Comparison of ENCODE assay signal across 18 cellular contexts in genomic region chr22:45261407-45262088, GRCh38. TPM values are rescaled to one million over a fixed set of nuclear protein-coding genes. Genes with fewer than 3 reads are reported as not detected.
A peak's percentile ranks its signal among the peaks of the same experiment; 100 is the strongest.
DNase-seq lines count a peak whose midpoint lies in the region; ATAC-seq and TF ChIP-seq lines count a peak whose summit lies in the region.
"Had no signal": no experiment of that assay in that cellular context is flagged by ENCODE, and none has a peak within 500 bp of the region (broad histone marks: within the 10 kb centered on the region; RNA-seq: fewer than 3 reads in every experiment).

No MANE protein-coding gene starts in this region.

- no peak overlapping the region for H3K18ac ChIP-seq in trophoblast cell (ENCODE audit: low read length)

- H4K91ac ChIP-seq in trophoblast cell (ENCODE audit: low read depth, low read length) = peak overlapping the region; percentile 42

- H3K4me3 ChIP-seq in MM.1S (ENCODE audit: low read length) (no peak overlapping the region), trophoblast cell (ENCODE audit: low read depth, low read length) (no peak overlapping the region)
- H3K4me3 ChIP-seq: SJCRH30, skin epidermis, testis had no signal

- no peak overlapping the region for H2BK120ac ChIP-seq in trophoblast cell (ENCODE audit: insufficient read depth, low read length, poor library complexity)

- no CpG with 5 or more reads among the region's 20 CpGs for WGBS in trophoblast cell (ENCODE audit: extremely low coverage, insufficient coverage, insufficient read length)

- no peak overlapping the region for H3K23ac ChIP-seq in trophoblast cell (ENCODE audit: low read length)

- no peak for TF ChIP-seq CTCF in MM.1S (IDR thresholded peaks at IDR 0.05; ENCODE audit: low read length)

- H3K79me2 ChIP-seq in MM.1S (ENCODE audit: low read length) (no peaks in the 10 kb centered on the region), trophoblast cell (ENCODE audit: control insufficient read depth, insufficient read depth, low read length, poor library complexity) (peaks cover 2% of the 10 kb centered on the region)

- H3F3A ChIP-seq in MM.1S (ENCODE audit: insufficient read depth, low read length) = peaks cover 13% of the 10 kb centered on the region

- H3K36me3 ChIP-seq in MM.1S (replicated peaks; ENCODE audit: insufficient read depth, low read length) = no peaks in the 10 kb centered on the region
- no peaks in the 10 kb centered on the region for H3K36me3 ChIP-seq in trophoblast cell (ENCODE audit: control insufficient read depth in 1 of 2, insufficient read depth in 2 of 2, low read length in 2 of 2)
- H3K36me3 ChIP-seq: SJCRH30 had no signal

- peak overlapping the region; percentile 22 for H3K14ac ChIP-seq in trophoblast cell (ENCODE audit: low read length)

- no peak overlapping the region for H3K4ac ChIP-seq in trophoblast cell (ENCODE audit: low read depth, low read length)

- H3K9ac ChIP-seq in MM.1S (ENCODE audit: low read length) (no peak overlapping the region), trophoblast cell (ENCODE audit: low read length) (no peak overlapping the region)

- H2AFZ ChIP-seq in MM.1S (ENCODE audit: low read length) (no peak overlapping the region), trophoblast cell (ENCODE audit: insufficient read depth, low read length, poor library complexity) (no peak overlapping the region)

- H4K8ac ChIP-seq in trophoblast cell (ENCODE audit: low read depth, low read length) = no peak overlapping the region

- peaks cover 12% of the 10 kb centered on the region for H3K79me1 ChIP-seq in trophoblast cell (ENCODE audit: low read length)

- peak; percentile 7 for DNase-seq in NCI-H146 (lab: John Stamatoyannopoulos, UW)
- no peak for DNase-seq in NCI-H146 treated with DMSO at 0.1 percent for 48 hours (lab: John Stamatoyannopoulos, UW; ENCODE audit: unreplicated experiment)
- DNase-seq in MM.1S = peak; percentile 64
- peak; percentile 90 for DNase-seq in RPMI8226
- no peak for DNase-seq in trophoblast cell
- DNase-seq in T-helper 9 cell = no peak
- DNase-seq: activated CD8-positive, alpha-beta T cell treated with anti-CD3 and anti-CD28 coated beads for 36 hours; activated naive CD4-positive, alpha-beta T cell treated with anti-CD3 and anti-CD28 coated beads, Interleukin-2, amount 50 U/mL, for 16 hours; activated T-cell treated with anti-CD3 and anti-CD28 coated beads, Interleukin-2, amount 50 U/mL, for 48 hours; KBM-7; naive thymus-derived CD8-positive, alpha-beta T cell; SJCRH30; stimulated activated CD4-positive, alpha-beta T cell treated with anti-CD3 and anti-CD28 coated beads, Interleukin-4, amount 100 ng/mL, for 4 hours; testis had no signal

- H2AK5ac ChIP-seq in trophoblast cell (ENCODE audit: low read length) = peak overlapping the region; percentile 59

- no peaks in the 10 kb centered on the region for H3K9me3 ChIP-seq in MM.1S (replicated peaks; ENCODE audit: insufficient read depth, low read length)
- no peaks in the 10 kb centered on the region for H3K9me3 ChIP-seq in trophoblast cell (ENCODE audit: insufficient read depth, low read depth, low read length)
- H3K9me3 ChIP-seq: SJCRH30, testis had no signal

- H4K20me1 ChIP-seq in MM.1S (ENCODE audit: insufficient read depth, low read length) = no peaks in the 10 kb centered on the region

- H3K4me1 ChIP-seq in MM.1S (ENCODE audit: low read length) (peaks cover 35% of the 10 kb centered on the region), trophoblast cell (ENCODE audit: control insufficient read depth in 1 of 2, insufficient read depth in 2 of 2, low read length in 2 of 2) (peaks cover 17 to 23% of the 10 kb centered on the region in 2 experiments)
- H3K4me1 ChIP-seq: SJCRH30 had no signal

- H3K27ac ChIP-seq in MM.1S (ENCODE audit: low read length) (peak overlapping the region; percentile 71; the same call in 1 of the 2 replicates), trophoblast cell (ENCODE audit: low read depth, low read length) (no peak overlapping the region)
- H3K27ac ChIP-seq: C4-2B, SJCRH30, testis had no signal

- peak overlapping the region; percentile 7 for H2BK12ac ChIP-seq in trophoblast cell (ENCODE audit: low read length)

- ATAC-seq in GM21723 (IDR thresholded peaks at IDR 0.05; ENCODE audit: unreplicated experiment) (no peak), HG03442 (IDR thresholded peaks at IDR 0.05; ENCODE audit: unreplicated experiment) (no peak)
- ATAC-seq: activated CD8-positive, alpha-beta T cell treated with anti-CD3 and anti-CD28 coated beads for 36 hours; naive thymus-derived CD8-positive, alpha-beta T cell had no signal

- H4K12ac ChIP-seq in trophoblast cell (ENCODE audit: low read depth, low read length) = no peak overlapping the region

- no peak overlapping the region for H2BK5ac ChIP-seq in trophoblast cell (ENCODE audit: low read depth, low read length, poor library complexity)

- H3K4me2 ChIP-seq in MM.1S (ENCODE audit: low read depth, low read length) = no peak overlapping the region
- H3K4me2 ChIP-seq in trophoblast cell (ENCODE audit: low read length) = no peak overlapping the region

- H3K27me3 ChIP-seq in MM.1S (replicated peaks; ENCODE audit: insufficient read depth, low read length) (no peaks in the 10 kb centered on the region), trophoblast cell (ENCODE audit: insufficient read depth, low read length) (no peaks in the 10 kb centered on the region)
- H3K27me3 ChIP-seq: SJCRH30, testis had no signal

- no peaks in the 10 kb centered on the region for H3K9me2 ChIP-seq in MM.1S (replicated peaks; ENCODE audit: insufficient read depth, low read length)

RNA-seq across cellular contexts. Expression of gene KIAA0930, which starts 20.9 kb away (rescaled TPM):
- polyA plus RNA-seq in trophoblast cell (2013) = 68.2 and 71.9 TPM in 2 replicates

RNA-seq across cellular contexts. Expression of gene UPK3A, which starts 23.2 kb away (rescaled TPM):
- polyA plus RNA-seq in trophoblast cell (2013) = not detected in 2 replicates
- polyA plus RNA-seq: naive thymus-derived CD8-positive, alpha-beta T cell had no signal

RNA-seq across cellular contexts. Expression of gene FAM118A, which starts 48.2 kb away (rescaled TPM):
- 23.9 and 25.5 TPM in 2 replicates for polyA plus RNA-seq in trophoblast cell (2013)

Comparison
In these comparisons a context has a peak if more than half of its experiments do, and no peak if none do; other contexts are left out.
1. DNase-seq: peak in NCI-H146 (single experiment), MM.1S (single experiment) and RPMI8226 (single experiment); none in NCI-H146 treated with DMSO at 0.1 percent for 48 hours (single experiment), trophoblast cell (0 of 2) and T-helper 9 cell (single experiment).